In the genomic region with DNA sequence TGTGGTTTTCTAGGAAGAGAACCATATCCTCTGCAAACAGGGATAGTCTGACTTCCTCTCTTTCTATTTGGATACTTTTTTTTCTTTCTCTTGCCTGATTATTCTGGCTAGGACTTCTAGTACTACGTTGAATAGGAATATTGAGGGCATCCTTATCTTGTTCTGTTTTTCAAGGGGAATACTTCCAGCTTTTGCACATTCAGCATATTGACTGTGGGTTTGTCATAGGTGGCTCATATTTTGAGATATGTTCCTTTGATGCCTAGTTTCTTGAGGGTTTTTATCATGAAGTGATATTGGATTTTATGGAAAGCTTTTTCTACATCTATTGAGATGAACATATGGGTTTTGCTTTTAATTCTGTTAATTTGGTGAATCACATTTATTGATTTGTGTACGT, we compare ENCODE assay signal across 2 cellular contexts.
TF ChIP-seq lines count a peak whose summit lies in the region.

No MANE protein-coding gene starts in this region.

TF ChIP-seq in A549, 52 proteins besides CTCF, POLR2A, EP300 and RAD21:
- TF ChIP-seq MAFK (IDR thresholded peaks at IDR 0.05; ENCODE audit: partially characterized antibody) (peak; percentile 66), CHD4 (IDR thresholded peaks at IDR 0.05; ENCODE audit: borderline replicate concordance) (no peak)

TF ChIP-seq in IMR-90, 13 proteins besides CTCF, POLR2A, EP300 and RAD21:
- TF ChIP-seq MAFK (IDR thresholded peaks at IDR 0.05; ENCODE audit: low read depth, low read length) = peak; percentile 51; the same call in 1 of the 2 replicates
- no peak for TF ChIP-seq RCOR1 (IDR thresholded peaks at IDR 0.05; ENCODE audit: insufficient replicate concordance, low read length)
TF ChIP-seq in IMR-90: peak in this region for 1.
